ENCODE assay signal across 9 cellular contexts in genomic region chr18:27005589-27005988, GRCh38.
A peak's percentile ranks its signal among the peaks of the same experiment; 100 is the strongest.
DNase-seq lines count a peak whose midpoint lies in the region; ATAC-seq and TF ChIP-seq lines count a peak whose summit lies in the region.
"Had no signal": no experiment of that assay in that cellular context is flagged by ENCODE, and none has a peak within 500 bp of the region (broad histone marks: within the 10 kb centered on the region; RNA-seq: fewer than 3 reads in every experiment).

No MANE protein-coding gene starts in this region.

- in situ Hi-C loops in KBM-7 (cut with MboI; ENCODE audit: low pct_unique_long_range_greater_than_20kb, low sequenced_read_pairs), result no loop called here

- peaks cover 30% of the 10 kb centered on the region for H3K27me3 Mint-ChIP-seq in chondrocyte (ENCODE audit: low read depth)
- H3K27me3 Mint-ChIP-seq in CD4-positive, alpha-beta memory T cell, result no peaks in the 10 kb centered on the region

- CTCF ChIA-PET in CD4-positive, alpha-beta memory T cell (lab: Charles Lee; ENCODE audit: partially characterized antibody), result no interaction called here

- no peaks in the 10 kb centered on the region for H3K36me3 ChIP-seq in CD4-positive, alpha-beta memory T cell (ENCODE audit: insufficient read depth, low read length)

- no peak overlapping the region for H3K27ac ChIP-seq in CD4-positive, alpha-beta memory T cell (ENCODE audit: low read depth, low read length)

- H3K4me3 Mint-ChIP-seq in chondrocyte (ENCODE audit: unreplicated experiment), result no peak overlapping the region
- no peak overlapping the region for H3K4me3 Mint-ChIP-seq in CD4-positive, alpha-beta memory T cell
- H3K4me3 Mint-ChIP-seq: dendritic cell treated with granulocyte-macrophage colony-stimulating factor and Interleukin-4, amounts not matched to agents 40 ng/mL and 50 ng/mL, for 4 days had no signal

- no peak overlapping the region for H3K4me3 ChIP-seq in CD4-positive, alpha-beta memory T cell (ENCODE audit: low read length in 2 of 2)

- no peaks in the 10 kb centered on the region for H3K9me3 ChIP-seq in CD4-positive, alpha-beta memory T cell (ENCODE audit: control insufficient read depth in 1 of 2, low read length in 2 of 2)

- H3K36me3 Mint-ChIP-seq in chondrocyte (ENCODE audit: low read depth), result no peaks in the 10 kb centered on the region
- H3K36me3 Mint-ChIP-seq in CD4-positive, alpha-beta memory T cell, result no peaks in the 10 kb centered on the region

- POLR2A ChIA-PET in CD4-positive, alpha-beta memory T cell (lab: Charles Lee; ENCODE audit: partially characterized antibody), result no interaction called here

- intact Hi-C loops in CD4-positive, alpha-beta memory T cell (cut with micrococcal nuclease), result no loop called here

- peak; percentile 60 for ATAC-seq in GM18499 (IDR thresholded peaks at IDR 0.05; ENCODE audit: insufficient read depth, unreplicated experiment)
- no peak for ATAC-seq in HG02973 (IDR thresholded peaks at IDR 0.05; ENCODE audit: unreplicated experiment)

- H3K4me1 Mint-ChIP-seq in chondrocyte (ENCODE audit: low read depth), result no peaks in the 10 kb centered on the region
- H3K4me1 Mint-ChIP-seq in CD4-positive, alpha-beta memory T cell, result no peaks in the 10 kb centered on the region

- no peaks in the 10 kb centered on the region for H3K9me3 Mint-ChIP-seq in chondrocyte (ENCODE audit: low read depth)
- peaks cover 0 to 14% (median 5%) of the 10 kb centered on the region in 8 donors for H3K9me3 Mint-ChIP-seq in CD4-positive, alpha-beta memory T cell
- H3K9me3 Mint-ChIP-seq: dendritic cell treated with granulocyte-macrophage colony-stimulating factor and Interleukin-4, amounts not matched to agents 40 ng/mL and 50 ng/mL, for 4 days had no signal

- H3K27me3 ChIP-seq in CD4-positive, alpha-beta memory T cell (ENCODE audit: insufficient read depth, low read length), result no peaks in the 10 kb centered on the region

- peak; percentile 64 for TF ChIP-seq CTCF in chondrocyte (IDR thresholded peaks at IDR 0.05)

- no peak overlapping the region for H3K27ac Mint-ChIP-seq in chondrocyte (ENCODE audit: unreplicated experiment)
- no peak overlapping the region for H3K27ac Mint-ChIP-seq in CD4-positive, alpha-beta memory T cell
- H3K27ac Mint-ChIP-seq: dendritic cell treated with granulocyte-macrophage colony-stimulating factor and Interleukin-4, amounts not matched to agents 40 ng/mL and 50 ng/mL, for 4 days had no signal

- peak; percentile 13 for DNase-seq in A172 (ENCODE audit: low spot score)
- peak; percentile 11 for DNase-seq in KBM-7
- no peak for DNase-seq in chondrocyte (ENCODE audit: low spot score)
- no peak for DNase-seq in middle frontal gyrus (ENCODE audit: extremely low spot score, low spot score)
- DNase-seq in stimulated activated naive CD4-positive, alpha-beta T cell treated with Interleukin-2 at 50 U/mL for 16 hours (lab: John Stamatoyannopoulos, UW), result no peak
- DNase-seq in CD4-positive, alpha-beta memory T cell, result no peak

- no peaks in the 10 kb centered on the region for H3K4me1 ChIP-seq in CD4-positive, alpha-beta memory T cell (ENCODE audit: insufficient read depth, low read length)

Comparison
In these comparisons a context has a peak if more than half of its experiments do, and no peak if none do; other contexts are left out.
1. DNase-seq: peak in A172 (single experiment) and KBM-7 (single experiment); none in chondrocyte (single experiment), middle frontal gyrus (single experiment), stimulated activated naive CD4-positive, alpha-beta T cell treated with Interleukin-2 at 50 U/mL for 16 hours (single experiment) and CD4-positive, alpha-beta memory T cell (0 of 5).